ENCODE assay signal across 16 cellular contexts in the genomic region with DNA sequence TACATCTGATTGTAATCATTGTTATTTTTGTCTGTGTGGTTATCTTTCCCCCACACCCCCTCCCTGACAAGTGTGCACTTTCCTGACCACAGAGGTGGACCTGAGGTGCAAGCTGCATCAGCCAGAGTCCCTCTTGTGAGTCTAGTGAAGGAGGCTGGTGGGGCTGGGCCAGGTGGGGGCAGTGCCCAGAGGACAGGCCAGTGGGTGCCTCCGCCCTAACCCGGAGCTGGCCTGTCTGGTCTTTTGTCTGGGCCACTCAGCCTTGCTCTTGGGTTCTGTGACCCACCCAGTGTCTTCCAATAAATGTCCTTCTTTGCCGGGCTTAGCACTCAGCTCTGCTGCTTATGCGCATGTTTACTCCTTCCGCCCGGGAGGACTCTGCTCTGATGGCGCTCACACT.
A peak's percentile ranks its signal among the peaks of the same experiment; 100 is the strongest.
DNase-seq lines count a peak whose midpoint lies in the region; ATAC-seq and TF ChIP-seq lines count a peak whose summit lies in the region.
"Had no signal": no experiment of that assay in that cellular context is flagged by ENCODE, and none has a peak within 500 bp of the region (broad histone marks: within the 10 kb centered on the region; RNA-seq: fewer than 3 reads in every experiment).

No MANE protein-coding gene starts in this region.

- H3K4me1 ChIP-seq in uterus (no peaks in the 10 kb centered on the region), psoas muscle (no peaks in the 10 kb centered on the region)
- H3K4me1 ChIP-seq: HAP-1 had no signal

- H3K27me3 ChIP-seq in uterus (no peaks in the 10 kb centered on the region), psoas muscle (ENCODE audit: insufficient read depth in 3 of 3, low read length in 2 of 3) (peaks cover 0 to 14% (median 6%) of the 10 kb centered on the region in 3 donors)

- H3K36me3 Mint-ChIP-seq in WTC11 = peaks cover 5% of the 10 kb centered on the region
- H3K36me3 Mint-ChIP-seq: CD4-positive, alpha-beta memory T cell had no signal

- H3K36me3 ChIP-seq in uterus = no peaks in the 10 kb centered on the region
- H3K36me3 ChIP-seq in psoas muscle (ENCODE audit: insufficient read depth in 1 of 2, low read depth in 1 of 2) = no peaks in the 10 kb centered on the region
- H3K36me3 ChIP-seq: HAP-1 had no signal

- H3K4me1 Mint-ChIP-seq in WTC11 = no peaks in the 10 kb centered on the region
- H3K4me1 Mint-ChIP-seq: CD4-positive, alpha-beta memory T cell; GM23338 had no signal

- POLR2A ChIA-PET in WTC11 (lab: Charles Lee) = no interaction called here

- H3K9me3 Mint-ChIP-seq in WTC11 = peaks cover 25% of the 10 kb centered on the region
- H3K9me3 Mint-ChIP-seq: CD4-positive, alpha-beta memory T cell had no signal

- DNase-seq in cardiac septum (ENCODE audit: low spot score) (peak; percentile 72), left cardiac atrium (no peak), WTC11 (ENCODE audit: low spot score) (peak; percentile 2), mesenteric fat pad (ENCODE audit: low spot score) (peak; percentile 60), uterus (peak; percentile 1 to 2), NCI-H774 (lab: John Stamatoyannopoulos, UW) (no peak), psoas muscle (no peak)
- DNase-seq: C1 segment of cervical spinal cord; Calu3; CD4-positive, alpha-beta memory T cell; COR-L47; DMS53; DMS79 treated with DMSO at 0.1 percent for 48 hours; GF-D8 had no signal

- WGBS in psoas muscle, 3 donors = 79 to 86% (median 82%) methylated on average over 7 of the region's 7 CpGs

- CTCF ChIA-PET in WTC11 (lab: Charles Lee) = no interaction called here

- no peak overlapping the region for H3K27ac Mint-ChIP-seq in WTC11
- H3K27ac Mint-ChIP-seq: CD4-positive, alpha-beta memory T cell; GM23338 had no signal

- no peaks in the 10 kb centered on the region for H3K9me3 ChIP-seq in uterus
- no peaks in the 10 kb centered on the region for H3K9me3 ChIP-seq in psoas muscle
- H3K9me3 ChIP-seq: HAP-1 had no signal

- H3K27ac ChIP-seq in uterus = no peak overlapping the region
- H3K27ac ChIP-seq in psoas muscle = no peak overlapping the region

- TF ChIP-seq POLR2A in uterus (IDR thresholded peaks at IDR 0.05) = no peak

- ATAC-seq in left cardiac atrium (no peak), WTC11 (no peak), psoas muscle (no peak)
- ATAC-seq: GM23338 had no signal

- no peak overlapping the region for H3K4me3 Mint-ChIP-seq in WTC11
- H3K4me3 Mint-ChIP-seq: CD4-positive, alpha-beta memory T cell; GM23338 had no signal

- no peak overlapping the region for H3K4me3 ChIP-seq in uterus
- H3K4me3 ChIP-seq in psoas muscle = no peak overlapping the region
- H3K4me3 ChIP-seq: GM23338, HAP-1 had no signal

- TF ChIP-seq CTCF in WTC11 (IDR thresholded peaks at IDR 0.05) (no peak), uterus (IDR thresholded peaks at IDR 0.05) (no peak), psoas muscle (IDR thresholded peaks at IDR 0.05) (no peak)

- no peaks in the 10 kb centered on the region; the same call in 1 of the 2 replicates for H3K27me3 Mint-ChIP-seq in WTC11 (ENCODE audit: low read depth)

- intact Hi-C loops in cardiac septum (cut with DNase I) (no loop called here), left cardiac atrium (cut with DNase I) (no loop called here), uterus (cut with DNase I; ENCODE audit: low total_unique reads) (no loop called here), psoas muscle (cut with DNase I) (no loop called here)

TF ChIP-seq in WTC11, 78 proteins besides CTCF, POLR2A, EP300 and RAD21:
- no peak for TF ChIP-seq NR1H2 (CRISPR knock-in tag; IDR thresholded peaks at IDR 0.05)
- no peak for TF ChIP-seq ZBTB43 (CRISPR knock-in tag; IDR thresholded peaks at IDR 0.05)
- TF ChIP-seq FOXK1 (CRISPR knock-in tag; IDR thresholded peaks at IDR 0.05) = no peak
- TF ChIP-seq, protein P1, sequence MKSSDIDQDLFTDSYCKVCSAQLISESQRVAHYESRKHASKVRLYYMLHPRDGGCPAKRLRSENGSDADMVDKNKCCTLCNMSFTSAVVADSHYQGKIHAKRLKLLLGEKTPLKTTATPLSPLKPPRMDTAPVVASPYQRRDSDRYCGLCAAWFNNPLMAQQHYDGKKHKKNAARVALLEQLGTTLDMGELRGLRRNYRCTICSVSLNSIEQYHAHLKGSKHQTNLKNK (CRISPR knock-in tag; IDR thresholded peaks at IDR 0.05) = no peak
- TF ChIP-seq NR3C1 (CRISPR knock-in tag; conservative IDR thresholded peaks at IDR 0.05; ENCODE audit: low read depth) = no peak
- no peak for TF ChIP-seq USF1 (CRISPR knock-in tag; IDR thresholded peaks at IDR 0.05)
- no peak for TF ChIP-seq KAT7 (CRISPR knock-in tag; IDR thresholded peaks at IDR 0.05; ENCODE audit: borderline replicate concordance)
- no peak for TF ChIP-seq ZNF263 (CRISPR knock-in tag; IDR thresholded peaks at IDR 0.05; ENCODE audit: low read depth)
- no peak for TF ChIP-seq CBFB (CRISPR knock-in tag; IDR thresholded peaks at IDR 0.05; ENCODE audit: low read depth)
- no peak for TF ChIP-seq TP53 (CRISPR knock-in tag; IDR thresholded peaks at IDR 0.05)
- TF ChIP-seq MLX (CRISPR knock-in tag; IDR thresholded peaks at IDR 0.05) = no peak
- no peak for TF ChIP-seq E2F5 (CRISPR knock-in tag; IDR thresholded peaks at IDR 0.05)
- no peak for TF ChIP-seq FOXP4 (CRISPR knock-in tag; IDR thresholded peaks at IDR 0.05)
TF ChIP-seq in WTC11: peak in this region for 0.

Comparison
In these comparisons a context has a peak if more than half of its experiments do, and no peak if none do; other contexts are left out.
1. DNase-seq: peak in cardiac septum (single experiment), WTC11 (single experiment), mesenteric fat pad (single experiment) and uterus (2 of 2); none in left cardiac atrium (single experiment), NCI-H774 (single experiment) and psoas muscle (0 of 2).